Comparison of ENCODE assay signal across 35 cellular contexts in genomic region chr7:40706829-40707228, GRCh38.
"Had no signal": no experiment of that assay in that cellular context is flagged by ENCODE, and none has a peak within 500 bp of the region (broad histone marks: within the 10 kb centered on the region; RNA-seq: fewer than 3 reads in every experiment).

No MANE protein-coding gene starts in this region.

- H3K9me3 Mint-ChIP-seq: activated B cell treated with CpG ODN at 0.5 μM for 24 hours; activated CD4-positive, alpha-beta memory T cell treated with anti-CD3 and anti-CD28 coated beads for 36 hours; activated CD4-positive, alpha-beta T cell treated with anti-CD3 and anti-CD28 coated beads, Interleukin-2, amount 10 ng/mL, durations not matched to agents 24 days and 14 days; activated CD8-positive, alpha-beta T cell treated with anti-CD3 and anti-CD28 coated beads for 36 hours; activated naive CD4-positive, alpha-beta T cell treated with anti-CD3 and anti-CD28 coated beads for 36 hours; activated naive CD4-positive, alpha-beta T cell treated with anti-CD3 and anti-CD28 coated beads, Interleukin-2, amount 50 U/mL, for 72 hours; activated naive CD8-positive, alpha-beta T cell treated with anti-CD3 and anti-CD28 coated beads for 36 hours; activated T-cell treated with anti-CD3 and anti-CD28 coated beads, Interleukin-2, amount 50 U/mL, for 4 hours; activated T-cell treated with anti-CD3 and anti-CD28 coated beads, Interleukin-2, amount 50 U/mL, for 72 hours; activated T-helper 1 cell treated with anti-CD3 and anti-CD28 coated beads, Interleukin-12 subunit alpha, Interleukin-12 subunit beta, Interleukin-2, Interleukin-4 antibody, amounts not matched to agents 30 ng/mL and 10 ng/mL and 1 ng/mL, durations not matched to agents 14 hours and 24 hours and 36 hours; T-helper 1 cell treated with Interleukin-12 subunit alpha and Interleukin-12 subunit beta and Interleukin-4 antibody, amounts not matched to agents 30 μg/mL and 1 μg/mL, for 36 hours; T-helper 2 cell treated with Interferon-gamma antibody and Interleukin-4, amounts not matched to agents 5 μg/mL and 100 μg/mL, for 36 hours had no signal

- DNase-seq: activated B cell treated with CpG ODN at 0.5 μM for 24 hours; activated CD4-positive, alpha-beta memory T cell treated with anti-CD3 and anti-CD28 coated beads for 36 hours; activated CD4-positive, alpha-beta T cell treated with anti-CD3 and anti-CD28 coated beads for 4 hours; activated CD4-positive, alpha-beta T cell treated with anti-CD3 and anti-CD28 coated beads, Interleukin-2, amount 10 ng/mL, durations not matched to agents 24 days and 14 days; activated CD4-positive, alpha-beta T cell treated with anti-CD3 and anti-CD28 coated beads, Interleukin-2, amount 50 U/mL, for 1 hour; activated CD4-positive, alpha-beta T cell treated with anti-CD3 and anti-CD28 coated beads, Interleukin-2, amount 50 U/mL, for 4 hours; activated CD4-positive, CD25-positive, alpha-beta regulatory T cell treated with anti-CD3 and anti-CD28 coated beads, Interleukin-2, amount 50 U/mL, for 72 hours; activated CD8-positive, alpha-beta memory T cell treated with anti-CD3 and anti-CD28 coated beads, Interleukin-2, amount 50 U/mL, for 4 hours; activated CD8-positive, alpha-beta T cell treated with anti-CD3 and anti-CD28 coated beads for 36 hours; activated effector memory CD4-positive, alpha-beta T cell treated with anti-CD3 and anti-CD28 coated beads, Interleukin-2, amount 50 U/mL, for 16 hours; activated gamma-delta T cell treated with Interleukin-2 at 50 U/mL for 16 hours; activated naive CD4-positive, alpha-beta T cell; activated naive CD4-positive, alpha-beta T cell treated with anti-CD3 and anti-CD28 coated beads for 36 hours; activated naive CD4-positive, alpha-beta T cell treated with anti-CD3 and anti-CD28 coated beads, Interleukin-2, amount 50 U/mL, for 16 hours; activated naive CD8-positive, alpha-beta T cell treated with anti-CD3 and anti-CD28 coated beads for 36 hours; activated T-cell treated with anti-CD3 and anti-CD28 coated beads for 4 hours; activated T-cell treated with anti-CD3 and anti-CD28 coated beads, Interleukin-2, amount 50 U/mL, for 1 hour; activated T-cell treated with anti-CD3 and anti-CD28 coated beads, Interleukin-2, amount 50 U/mL, for 4 hours; activated T-cell treated with anti-CD3 and anti-CD28 coated beads, Interleukin-2, amount 50 U/mL, for 72 hours; adrenal gland; amniotic stem cell; aorta; body of pancreas; brain microvascular endothelial cell; central memory CD4-positive, alpha-beta T cell; T-helper 1 cell; T-helper 2 cell; T-helper 9 cell had no signal

- H3K4me3 ChIP-seq: adrenal gland, body of pancreas, breast epithelium had no signal

- H3K27ac Mint-ChIP-seq: activated B cell treated with CpG ODN at 0.5 μM for 24 hours; activated CD4-positive, alpha-beta memory T cell treated with anti-CD3 and anti-CD28 coated beads for 36 hours; activated CD4-positive, alpha-beta T cell treated with anti-CD3 and anti-CD28 coated beads, Interleukin-2, amount 10 ng/mL, durations not matched to agents 24 days and 14 days; activated CD8-positive, alpha-beta T cell treated with anti-CD3 and anti-CD28 coated beads for 36 hours; activated naive CD4-positive, alpha-beta T cell treated with anti-CD3 and anti-CD28 coated beads for 36 hours; activated naive CD4-positive, alpha-beta T cell treated with anti-CD3 and anti-CD28 coated beads, Interleukin-2, amount 50 U/mL, for 72 hours; activated naive CD8-positive, alpha-beta T cell treated with anti-CD3 and anti-CD28 coated beads for 36 hours; activated T-cell treated with anti-CD3 and anti-CD28 coated beads, Interleukin-2, amount 50 U/mL, for 72 hours; activated T-helper 1 cell treated with anti-CD3 and anti-CD28 coated beads, Interleukin-12 subunit alpha, Interleukin-12 subunit beta, Interleukin-2, Interleukin-4 antibody, amounts not matched to agents 30 ng/mL and 10 ng/mL and 1 ng/mL, durations not matched to agents 14 hours and 24 hours and 36 hours; activated T-helper 17 cell treated with anti-CD3 and anti-CD28 coated beads, Interleukin-2, amount 50 U/mL, for 72 hours; T-helper 1 cell treated with Interleukin-12 subunit alpha and Interleukin-12 subunit beta and Interleukin-4 antibody, amounts not matched to agents 30 μg/mL and 1 μg/mL, for 36 hours; T-helper 2 cell treated with Interferon-gamma antibody and Interleukin-4, amounts not matched to agents 5 μg/mL and 100 μg/mL, for 36 hours had no signal

- ATAC-seq: activated CD8-positive, alpha-beta T cell treated with anti-CD3 and anti-CD28 coated beads for 36 hours; activated naive CD4-positive, alpha-beta T cell treated with anti-CD3 and anti-CD28 coated beads, Interleukin-2, amount 50 U/mL, for 72 hours; activated T-cell treated with anti-CD3 and anti-CD28 coated beads, Interleukin-2, amount 50 U/mL, for 4 hours; activated T-cell treated with anti-CD3 and anti-CD28 coated beads, Interleukin-2, amount 50 U/mL, for 72 hours; activated T-helper 17 cell treated with anti-CD3 and anti-CD28 coated beads, Interleukin-2, amount 50 U/mL, for 72 hours; body of pancreas had no signal

- H3K4me1 ChIP-seq: adrenal gland, body of pancreas, breast epithelium had no signal

- H3K9me3 ChIP-seq: adrenal gland, body of pancreas, breast epithelium had no signal

- H3K36me3 Mint-ChIP-seq: activated CD4-positive, alpha-beta memory T cell treated with anti-CD3 and anti-CD28 coated beads for 36 hours; activated naive CD4-positive, alpha-beta T cell treated with anti-CD3 and anti-CD28 coated beads, Interleukin-2, amount 50 U/mL, for 72 hours; activated naive CD8-positive, alpha-beta T cell treated with anti-CD3 and anti-CD28 coated beads for 36 hours had no signal

- H3K27me3 Mint-ChIP-seq: activated B cell treated with CpG ODN at 0.5 μM for 24 hours; activated CD4-positive, alpha-beta memory T cell treated with anti-CD3 and anti-CD28 coated beads for 36 hours; activated naive CD8-positive, alpha-beta T cell treated with anti-CD3 and anti-CD28 coated beads for 36 hours; activated T-helper 17 cell treated with anti-CD3 and anti-CD28 coated beads, Interleukin-2, amount 50 U/mL, for 72 hours had no signal

- H3K27ac ChIP-seq: adrenal gland, body of pancreas, brain microvascular endothelial cell, breast epithelium, VCaP had no signal

- H3K27me3 ChIP-seq: adrenal gland, body of pancreas, brain microvascular endothelial cell, breast epithelium had no signal

- H3K4me3 Mint-ChIP-seq: activated B cell treated with CpG ODN at 0.5 μM for 24 hours; activated CD4-positive, alpha-beta memory T cell treated with anti-CD3 and anti-CD28 coated beads for 36 hours; activated CD4-positive, alpha-beta T cell treated with anti-CD3 and anti-CD28 coated beads, Interleukin-2, amount 10 ng/mL, durations not matched to agents 24 days and 14 days; activated CD8-positive, alpha-beta T cell treated with anti-CD3 and anti-CD28 coated beads for 36 hours; activated naive CD4-positive, alpha-beta T cell treated with anti-CD3 and anti-CD28 coated beads for 36 hours; activated naive CD8-positive, alpha-beta T cell treated with anti-CD3 and anti-CD28 coated beads for 36 hours; activated T-cell treated with anti-CD3 and anti-CD28 coated beads, Interleukin-2, amount 50 U/mL, for 4 hours; activated T-cell treated with anti-CD3 and anti-CD28 coated beads, Interleukin-2, amount 50 U/mL, for 72 hours; activated T-helper 1 cell treated with anti-CD3 and anti-CD28 coated beads, Interleukin-12 subunit alpha, Interleukin-12 subunit beta, Interleukin-2, Interleukin-4 antibody, amounts not matched to agents 30 ng/mL and 10 ng/mL and 1 ng/mL, durations not matched to agents 14 hours and 24 hours and 36 hours; activated T-helper 17 cell treated with anti-CD3 and anti-CD28 coated beads, Interleukin-2, amount 50 U/mL, for 72 hours; T-helper 1 cell treated with Interleukin-12 subunit alpha and Interleukin-12 subunit beta and Interleukin-4 antibody, amounts not matched to agents 30 μg/mL and 1 μg/mL, for 36 hours; T-helper 2 cell treated with Interferon-gamma antibody and Interleukin-4, amounts not matched to agents 5 μg/mL and 100 μg/mL, for 36 hours had no signal

- H3K4me1 Mint-ChIP-seq: activated B cell treated with CpG ODN at 0.5 μM for 24 hours; activated T-helper 17 cell treated with anti-CD3 and anti-CD28 coated beads, Interleukin-2, amount 50 U/mL, for 72 hours had no signal

- H3K36me3 ChIP-seq: adrenal gland, brain microvascular endothelial cell, breast epithelium had no signal
